In the genomic region with DNA sequence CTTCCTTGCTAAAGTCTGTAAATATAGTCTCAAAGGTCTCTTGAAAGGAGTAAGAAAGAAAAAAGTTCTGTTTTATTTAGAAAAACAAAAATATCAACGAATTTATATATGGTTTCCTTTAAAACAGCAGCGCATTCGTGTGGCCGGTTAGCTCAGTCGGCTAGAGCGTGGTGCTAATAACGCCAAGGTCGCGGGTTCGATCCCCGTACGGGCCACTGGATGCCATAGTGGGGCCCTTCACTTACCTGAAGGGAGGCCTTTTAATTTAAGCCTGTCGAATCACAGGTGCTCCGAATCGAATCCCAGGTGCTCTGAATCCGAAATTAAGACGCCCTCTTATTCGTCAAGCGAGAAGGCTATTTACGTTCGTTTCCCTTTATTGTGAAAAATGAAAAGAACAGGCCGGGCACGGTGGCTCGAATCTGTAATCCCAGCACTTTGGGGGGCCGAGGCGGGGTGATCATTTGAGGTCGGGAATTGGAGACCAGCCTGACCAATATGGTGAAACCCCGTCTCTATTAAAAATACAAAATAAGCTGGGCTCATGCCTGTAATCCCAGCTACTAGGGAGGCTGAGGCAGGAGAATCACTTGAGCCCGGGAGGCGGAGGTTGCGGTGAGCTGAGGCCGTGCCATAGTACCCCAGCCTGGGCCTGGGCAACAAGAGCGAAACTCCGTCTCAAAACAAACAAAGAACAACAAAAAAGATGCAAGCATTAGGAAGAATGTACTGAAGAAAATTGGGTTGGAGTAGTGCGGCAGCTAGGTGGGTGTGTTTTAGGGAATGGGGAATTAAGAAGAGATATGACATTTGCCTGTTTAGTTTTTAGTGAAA, we compare ENCODE assay signal across 8 cellular contexts.
DNase-seq lines count a peak whose midpoint lies in the region; ATAC-seq and TF ChIP-seq lines count a peak whose summit lies in the region.

No MANE protein-coding gene starts in this region.

- peak overlapping the region; percentile 38 for H3K4me2 ChIP-seq in HCT116 (ENCODE audit: low read length)

- H3K9ac ChIP-seq in HCT116 (ENCODE audit: low read length) = no peak overlapping the region

- H3K27ac Mint-ChIP-seq in activated naive CD4-positive, alpha-beta T cell treated with anti-CD3 and anti-CD28 coated beads, Interleukin-2, amount 50 U/mL, for 24 hours = peak overlapping the region; percentile 94
- H3K27ac Mint-ChIP-seq in stimulated activated effector memory CD8-positive, alpha-beta T cell treated with anti-CD3 and anti-CD28 coated beads, Interleukin-12 subunit alpha, Interleukin-12 subunit beta, amount 100 ng/mL, for 72 hours = peak overlapping the region; percentile 90

- TF ChIP-seq RAD21 in HCT116 (IDR thresholded peaks at IDR 0.05; ENCODE audit: low read depth) = peak; percentile 27; the same call in 1 of the 2 replicates

- H3K27me3 Mint-ChIP-seq in activated naive CD4-positive, alpha-beta T cell treated with anti-CD3 and anti-CD28 coated beads, Interleukin-2, amount 50 U/mL, for 24 hours = peaks cover 75% of the 10 kb centered on the region

- intact Hi-C loops in HCT116 (cut with micrococcal nuclease) = no loop called here

- peaks cover 31% of the 10 kb centered on the region for H3K9me3 Mint-ChIP-seq in activated naive CD4-positive, alpha-beta T cell treated with anti-CD3 and anti-CD28 coated beads, Interleukin-2, amount 50 U/mL, for 24 hours
- peaks cover 12% of the 10 kb centered on the region for H3K9me3 Mint-ChIP-seq in stimulated activated effector memory CD8-positive, alpha-beta T cell treated with anti-CD3 and anti-CD28 coated beads, Interleukin-12 subunit alpha, Interleukin-12 subunit beta, amount 100 ng/mL, for 72 hours

- no TSS peak for BruUV-seq in HCT116 (replicated peaks; lab: Mats Ljungman, UMichigan)

- H3K36me3 ChIP-seq in BJ (ENCODE audit: control insufficient read depth, insufficient read depth, low read length) = no peaks in the 10 kb centered on the region
- H3K36me3 ChIP-seq in HCT116 (ENCODE audit: control insufficient read depth in 1 of 2, insufficient read depth in 2 of 2, low read length in 2 of 2) = no peaks in the 10 kb centered on the region

- POLR2A ChIA-PET in BJ (lab: Charles Lee) = no interaction called here
- POLR2A ChIA-PET in HCT116 (lab: Charles Lee) = no interaction called here

- H3K9me2 ChIP-seq in HCT116 (ENCODE audit: insufficient read depth) = no peaks in the 10 kb centered on the region

- no peaks in the 10 kb centered on the region for H3K9me3 ChIP-seq in HCT116 (ENCODE audit: control insufficient read depth in 1 of 2, insufficient read depth in 1 of 2, low read depth in 1 of 2, low read length in 2 of 2)

- TF ChIP-seq POLR2A in HCT116 (IDR thresholded peaks at IDR 0.05; ENCODE audit: borderline replicate concordance, extremely low read depth, insufficient read depth, insufficient read length) = no peak

- no peaks in the 10 kb centered on the region for H3K79me2 ChIP-seq in HCT116 (ENCODE audit: insufficient read depth, low read length)

- H3K4me3 ChIP-seq in BJ (ENCODE audit: low read depth, low read length) (0 out of 2 replicates have a peak overlapping the region, but pooled peaks have one; percentile 0), HCT116 (replicated peaks in 1 of 2; ENCODE audit: low read depth in 1 of 2, low read length in 2 of 2) (no peak overlapping the region)

- peaks cover 12% of the 10 kb centered on the region for H3K36me3 Mint-ChIP-seq in activated naive CD4-positive, alpha-beta T cell treated with anti-CD3 and anti-CD28 coated beads, Interleukin-2, amount 50 U/mL, for 24 hours
- H3K36me3 Mint-ChIP-seq in stimulated activated effector memory CD8-positive, alpha-beta T cell treated with anti-CD3 and anti-CD28 coated beads, Interleukin-12 subunit alpha, Interleukin-12 subunit beta, amount 100 ng/mL, for 72 hours = peaks cover 34% of the 10 kb centered on the region

- H2AFZ ChIP-seq in HCT116 (ENCODE audit: low read depth, low read length, poor library complexity, severe bottlenecking) = peak overlapping the region; percentile 67

- DNase-seq in BJ (ENCODE audit: low read depth) (no peak), HCT116 (ENCODE audit: low read depth, low spot score) (peak; percentile 80), NOMO-1 treated with dmso at 0.1 percent for 144 hours (lab: John Stamatoyannopoulos, UW; ENCODE audit: unreplicated experiment) (peak; percentile 47), iris pigment epithelial cell (ENCODE audit: low read depth) (peak; percentile 74), mucosa of gallbladder (ENCODE audit: low spot score) (no peak), COR-L47 (lab: John Stamatoyannopoulos, UW) (no peak)
- peak; percentile 16 to 79 for DNase-seq in stimulated activated effector memory CD8-positive, alpha-beta T cell treated with anti-CD3 and anti-CD28 coated beads, Interleukin-12 subunit alpha, Interleukin-12 subunit beta, amount 100 ng/mL, for 72 hours (ENCODE audit: low spot score in 2 of 2)

- H3K4me3 Mint-ChIP-seq in activated naive CD4-positive, alpha-beta T cell treated with anti-CD3 and anti-CD28 coated beads, Interleukin-2, amount 50 U/mL, for 24 hours = peak overlapping the region; percentile 36
- peak overlapping the region; percentile 3 for H3K4me3 Mint-ChIP-seq in stimulated activated effector memory CD8-positive, alpha-beta T cell treated with anti-CD3 and anti-CD28 coated beads, Interleukin-12 subunit alpha, Interleukin-12 subunit beta, amount 100 ng/mL, for 72 hours

- TF ChIP-seq CTCF in BJ (IDR thresholded peaks at IDR 0.05; ENCODE audit: insufficient read depth, low read depth, low read length) (no peak), HCT116 (IDR thresholded peaks at IDR 0.05 in 2 of 3, conservative IDR thresholded peaks at IDR 0.05 in 1 of 3; ENCODE audit: borderline replicate concordance in 1 of 3, insufficient read depth in 1 of 3, low read depth in 2 of 3, low read length in 2 of 3) (no peak)

- CTCF ChIA-PET in BJ (lab: Yijun Ruan, JAX) (interaction anchor here (0.6 to 1.6 kb wide), 2 partner anchors 8 to 12 kb away, joined by 3 to 6 read pairs; no protein-coding TSS in a partner anchor), HCT116 (lab: Charles Lee) (no interaction called here)

- peaks cover 16 to 50% of the 10 kb centered on the region in 2 experiments; a peak in 3 of 4 replicates for H3K4me1 ChIP-seq in HCT116 (ENCODE audit: control insufficient read depth in 1 of 2, insufficient read depth in 2 of 2, low read length in 2 of 2)

- RAD21 ChIA-PET in HCT116 (lab: Charles Lee; ENCODE audit: low non-redundant PET in 1 of 2, low total read pairs in 2 of 2, uncharacterized antibody in 2 of 2, unreplicated experiment in 2 of 2) = no interaction called here

- no peaks in the 10 kb centered on the region for H4K20me1 ChIP-seq in HCT116 (ENCODE audit: insufficient read depth)

- H3K27ac ChIP-seq in HCT116 (ENCODE audit: low read depth, low read length) = peak overlapping the region; percentile 26

- H3K27me3 ChIP-seq in BJ (ENCODE audit: control insufficient read depth, insufficient read depth, low read length) (peaks cover 2% of the 10 kb centered on the region), HCT116 (ENCODE audit: insufficient read depth, low read length) (no peaks in the 10 kb centered on the region)

- peak; percentile 55 for ATAC-seq in HCT116
- ATAC-seq in stimulated activated effector memory CD8-positive, alpha-beta T cell treated with anti-CD3 and anti-CD28 coated beads, Interleukin-12 subunit alpha, Interleukin-12 subunit beta, amount 100 ng/mL, for 72 hours = no peak

- peaks cover 25% of the 10 kb centered on the region for H3K4me1 Mint-ChIP-seq in activated naive CD4-positive, alpha-beta T cell treated with anti-CD3 and anti-CD28 coated beads, Interleukin-2, amount 50 U/mL, for 24 hours
- peaks cover 22% of the 10 kb centered on the region for H3K4me1 Mint-ChIP-seq in stimulated activated effector memory CD8-positive, alpha-beta T cell treated with anti-CD3 and anti-CD28 coated beads, Interleukin-12 subunit alpha, Interleukin-12 subunit beta, amount 100 ng/mL, for 72 hours

TF ChIP-seq in HCT116, 20 proteins besides CTCF, POLR2A, EP300 and RAD21 (continues in another document):
- TF ChIP-seq EZH2 (IDR thresholded peaks at IDR 0.05) (no peak), YY1 (IDR thresholded peaks at IDR 0.05; ENCODE audit: extremely low read depth, insufficient replicate concordance, low read depth, low read length) (peak; percentile 70), SIN3A (IDR thresholded peaks at IDR 0.05; ENCODE audit: low read depth) (no peak), CEBPB (IDR thresholded peaks at IDR 0.05; ENCODE audit: low read depth) (no peak), JUND (IDR thresholded peaks at IDR 0.05) (no peak), ELF1 (IDR thresholded peaks at IDR 0.05; ENCODE audit: borderline replicate concordance, low read depth) (no peak), ZNF274 (IDR thresholded peaks at IDR 0.05; ENCODE audit: low read depth, low read length) (no peak), ZBTB33 (IDR thresholded peaks at IDR 0.05; ENCODE audit: extremely low read depth, insufficient replicate concordance, low read length) (no peak), POLR2AphosphoS5 (IDR thresholded peaks at IDR 0.05; ENCODE audit: low read depth, low read length) (no peak), SP1 (IDR thresholded peaks at IDR 0.05; ENCODE audit: low read depth) (no peak), TCF7L2 (IDR thresholded peaks at IDR 0.05; ENCODE audit: borderline replicate concordance, extremely low read depth, insufficient read depth, insufficient read length) (no peak), EZH2phosphoT487 (IDR thresholded peaks at IDR 0.05; ENCODE audit: borderline replicate concordance) (no peak), SRF (IDR thresholded peaks at IDR 0.05; ENCODE audit: low read depth) (no peak)

Comparison
In these comparisons a context has a peak if more than half of its experiments do, and no peak if none do; other contexts are left out.
1. DNase-seq: peak in HCT116 (single experiment), NOMO-1 treated with dmso at 0.1 percent for 144 hours (single experiment), iris pigment epithelial cell (single experiment) and stimulated activated effector memory CD8-positive, alpha-beta T cell treated with anti-CD3 and anti-CD28 coated beads, Interleukin-12 subunit alpha, Interleukin-12 subunit beta, amount 100 ng/mL, for 72 hours (2 of 2); none in BJ (single experiment), mucosa of gallbladder (single experiment) and COR-L47 (single experiment).